In genomic region chr20:49656304-49656703, GRCh38 we compare ENCODE assay signal across 1 cellular context.
TF ChIP-seq lines count a peak whose summit lies in the region.

No MANE protein-coding gene starts in this region.

TF ChIP-seq in GM23338, 12 proteins besides CTCF, POLR2A, EP300 and RAD21 (continued from another document):
- TF ChIP-seq, protein P1, sequence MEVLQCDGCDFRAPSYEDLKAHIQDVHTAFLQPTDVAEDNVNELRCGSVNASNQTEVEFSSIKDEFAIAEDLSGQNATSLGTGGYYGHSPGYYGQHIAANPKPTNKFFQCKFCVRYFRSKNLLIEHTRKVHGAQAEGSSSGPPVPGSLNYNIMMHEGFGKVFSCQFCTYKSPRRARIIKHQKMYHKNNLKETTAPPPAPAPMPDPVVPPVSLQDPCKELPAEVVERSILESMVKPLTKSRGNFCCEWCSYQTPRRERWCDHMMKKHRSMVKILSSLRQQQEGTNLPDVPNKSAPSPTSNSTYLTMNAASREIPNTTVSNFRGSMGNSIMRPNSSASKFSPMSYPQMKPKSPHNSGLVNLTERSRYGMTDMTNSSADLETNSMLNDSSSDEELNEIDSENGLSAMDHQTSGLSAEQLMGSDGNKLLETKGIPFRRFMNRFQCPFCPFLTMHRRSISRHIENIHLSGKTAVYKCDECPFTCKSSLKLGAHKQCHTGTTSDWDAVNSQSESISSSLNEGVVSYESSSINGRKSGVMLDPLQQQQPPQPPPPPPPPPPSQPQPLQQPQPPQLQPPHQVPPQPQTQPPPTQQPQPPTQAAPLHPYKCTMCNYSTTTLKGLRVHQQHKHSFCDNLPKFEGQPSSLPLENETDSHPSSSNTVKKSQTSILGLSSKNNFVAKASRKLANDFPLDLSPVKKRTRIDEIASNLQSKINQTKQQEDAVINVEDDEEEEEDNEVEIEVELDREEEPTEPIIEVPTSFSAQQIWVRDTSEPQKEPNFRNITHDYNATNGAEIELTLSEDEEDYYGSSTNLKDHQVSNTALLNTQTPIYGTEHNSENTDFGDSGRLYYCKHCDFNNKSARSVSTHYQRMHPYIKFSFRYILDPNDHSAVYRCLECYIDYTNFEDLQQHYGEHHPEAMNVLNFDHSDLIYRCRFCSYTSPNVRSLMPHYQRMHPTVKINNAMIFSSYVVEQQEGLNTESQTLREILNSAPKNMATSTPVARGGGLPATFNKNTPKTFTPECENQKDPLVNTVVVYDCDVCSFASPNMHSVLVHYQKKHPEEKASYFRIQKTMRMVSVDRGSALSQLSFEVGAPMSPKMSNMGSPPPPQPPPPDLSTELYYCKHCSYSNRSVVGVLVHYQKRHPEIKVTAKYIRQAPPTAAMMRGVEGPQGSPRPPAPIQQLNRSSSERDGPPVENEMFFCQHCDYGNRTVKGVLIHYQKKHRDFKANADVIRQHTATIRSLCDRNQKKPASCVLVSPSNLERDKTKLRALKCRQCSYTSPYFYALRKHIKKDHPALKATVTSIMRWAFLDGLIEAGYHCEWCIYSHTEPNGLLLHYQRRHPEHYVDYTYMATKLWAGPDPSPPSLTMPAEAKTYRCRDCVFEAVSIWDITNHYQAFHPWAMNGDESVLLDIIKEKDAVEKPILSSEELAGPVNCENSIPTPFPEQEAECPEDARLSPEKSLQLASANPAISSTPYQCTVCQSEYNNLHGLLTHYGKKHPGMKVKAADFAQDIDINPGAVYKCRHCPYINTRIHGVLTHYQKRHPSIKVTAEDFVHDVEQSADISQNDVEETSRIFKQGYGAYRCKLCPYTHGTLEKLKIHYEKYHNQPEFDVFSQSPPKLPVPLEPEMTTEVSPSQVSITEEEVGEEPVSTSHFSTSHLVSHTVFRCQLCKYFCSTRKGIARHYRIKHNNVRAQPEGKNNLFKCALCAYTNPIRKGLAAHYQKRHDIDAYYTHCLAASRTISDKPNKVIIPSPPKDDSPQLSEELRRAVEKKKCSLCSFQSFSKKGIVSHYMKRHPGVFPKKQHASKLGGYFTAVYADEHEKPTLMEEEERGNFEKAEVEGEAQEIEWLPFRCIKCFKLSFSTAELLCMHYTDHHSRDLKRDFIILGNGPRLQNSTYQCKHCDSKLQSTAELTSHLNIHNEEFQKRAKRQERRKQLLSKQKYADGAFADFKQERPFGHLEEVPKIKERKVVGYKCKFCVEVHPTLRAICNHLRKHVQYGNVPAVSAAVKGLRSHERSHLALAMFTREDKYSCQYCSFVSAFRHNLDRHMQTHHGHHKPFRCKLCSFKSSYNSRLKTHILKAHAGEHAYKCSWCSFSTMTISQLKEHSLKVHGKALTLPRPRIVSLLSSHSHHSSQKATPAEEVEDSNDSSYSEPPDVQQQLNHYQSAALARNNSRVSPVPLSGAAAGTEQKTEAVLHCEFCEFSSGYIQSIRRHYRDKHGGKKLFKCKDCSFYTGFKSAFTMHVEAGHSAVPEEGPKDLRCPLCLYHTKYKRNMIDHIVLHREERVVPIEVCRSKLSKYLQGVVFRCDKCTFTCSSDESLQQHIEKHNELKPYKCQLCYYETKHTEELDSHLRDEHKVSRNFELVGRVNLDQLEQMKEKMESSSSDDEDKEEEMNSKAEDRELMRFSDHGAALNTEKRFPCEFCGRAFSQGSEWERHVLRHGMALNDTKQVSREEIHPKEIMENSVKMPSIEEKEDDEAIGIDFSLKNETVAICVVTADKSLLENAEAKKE (CRISPR knock-in tag; IDR thresholded peaks at IDR 0.05): no peak
- TF ChIP-seq EZH2 (IDR thresholded peaks at IDR 0.05; ENCODE audit: low read depth, unreplicated experiment) (no peak), CREB1 (CRISPR knock-in tag; IDR thresholded peaks at IDR 0.05; ENCODE audit: low read depth) (no peak)
TF ChIP-seq in GM23338: peak in this region for 0.
